8 cellular contexts compared by ENCODE assay signal in the genomic region with DNA sequence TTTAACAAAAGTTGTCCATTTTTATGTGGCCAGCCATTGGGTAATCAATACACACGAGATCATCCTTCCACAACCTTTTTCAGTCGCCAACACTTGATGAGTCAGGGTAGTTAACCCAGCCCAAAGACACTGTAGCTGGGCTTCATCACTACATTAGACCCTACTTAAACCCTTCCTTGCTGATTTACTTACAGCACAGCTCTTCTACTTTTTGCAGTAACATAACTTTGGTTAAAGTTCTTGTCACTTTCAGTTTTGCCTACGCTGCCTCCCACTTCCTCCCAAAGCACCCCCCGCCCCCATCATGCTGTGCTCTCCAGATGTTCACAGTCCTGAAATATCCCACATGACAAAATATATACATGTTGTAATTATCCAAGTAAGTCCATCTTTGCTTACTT.
DNase-seq lines count a peak whose midpoint lies in the region; ATAC-seq and TF ChIP-seq lines count a peak whose summit lies in the region.

No MANE protein-coding gene starts in this region.

- H3K4me1 Mint-ChIP-seq in activated CD4-positive, alpha-beta T cell treated with anti-CD3 and anti-CD28 coated beads for 36 hours: peaks cover 10% of the 10 kb centered on the region
- peaks cover 17% of the 10 kb centered on the region for H3K4me1 Mint-ChIP-seq in activated CD8-positive, alpha-beta T cell treated with anti-CD3 and anti-CD28 coated beads, Interleukin-2, amount 10 ng/mL, durations not matched to agents 7 days and 5 days (ENCODE audit: low read depth)

- POLR2A ChIA-PET in activated CD4-positive, alpha-beta T cell treated with anti-CD3 and anti-CD28 coated beads for 36 hours (lab: Charles Lee): no interaction called here
- POLR2A ChIA-PET in activated CD8-positive, alpha-beta T cell treated with anti-CD3 and anti-CD28 coated beads, Interleukin-2, amount 10 ng/mL, durations not matched to agents 7 days and 5 days (lab: Charles Lee): interaction anchor here (0.6 kb wide), 1 partner anchor 43 kb away, joined by 3 read pairs; no protein-coding TSS in a partner anchor

- peaks cover 3% of the 10 kb centered on the region for H3K27me3 Mint-ChIP-seq in activated CD4-positive, alpha-beta T cell treated with anti-CD3 and anti-CD28 coated beads for 36 hours
- peaks cover 16% of the 10 kb centered on the region for H3K27me3 Mint-ChIP-seq in activated CD8-positive, alpha-beta T cell treated with anti-CD3 and anti-CD28 coated beads, Interleukin-2, amount 10 ng/mL, durations not matched to agents 7 days and 5 days (ENCODE audit: low read depth)

- H3K4me3 Mint-ChIP-seq in activated CD4-positive, alpha-beta T cell treated with anti-CD3 and anti-CD28 coated beads for 36 hours: no peak overlapping the region
- peak overlapping the region; percentile 6 for H3K4me3 Mint-ChIP-seq in activated CD8-positive, alpha-beta T cell treated with anti-CD3 and anti-CD28 coated beads, Interleukin-2, amount 10 ng/mL, durations not matched to agents 7 days and 5 days

- DNase-seq in activated CD4-positive, alpha-beta T cell treated with anti-CD3 and anti-CD28 coated beads for 36 hours: peak; percentile 14
- no peak for DNase-seq in activated CD4-positive, alpha-beta T cell treated with anti-CD3 and anti-CD28 coated beads for 1 hour
- DNase-seq in activated CD8-positive, alpha-beta T cell treated with anti-CD3 and anti-CD28 coated beads, Interleukin-2, amount 10 ng/mL, durations not matched to agents 7 days and 5 days: peak; percentile 50
- DNase-seq in sciatic nerve (ENCODE audit: low spot score) (no peak), NCI-H1694 (lab: John Stamatoyannopoulos, UW) (no peak)
- DNase-seq in activated CD4-positive, alpha-beta T cell treated with anti-CD3 and anti-CD28 coated beads, Interleukin-2, amount 50 U/mL, for 1 hour: no peak

- no peak for TF ChIP-seq POLR2A in GM18505 (IDR thresholded peaks at IDR 0.05; ENCODE audit: borderline replicate concordance, extremely low read depth, insufficient read depth, insufficient read length)

- intact Hi-C loops in activated CD4-positive, alpha-beta T cell treated with anti-CD3 and anti-CD28 coated beads for 36 hours (cut with DNase I, micrococcal nuclease): no loop called here
- intact Hi-C loops in sciatic nerve (cut with DNase I): no loop called here

- H3K9me3 Mint-ChIP-seq in activated CD4-positive, alpha-beta T cell treated with anti-CD3 and anti-CD28 coated beads for 36 hours (ENCODE audit: low read depth): no peaks in the 10 kb centered on the region
- no peaks in the 10 kb centered on the region for H3K9me3 Mint-ChIP-seq in activated CD8-positive, alpha-beta T cell treated with anti-CD3 and anti-CD28 coated beads, Interleukin-2, amount 10 ng/mL, durations not matched to agents 7 days and 5 days (ENCODE audit: insufficient read depth)

- H3K27ac Mint-ChIP-seq in activated CD4-positive, alpha-beta T cell treated with anti-CD3 and anti-CD28 coated beads for 36 hours: peak overlapping the region; percentile 32
- H3K27ac Mint-ChIP-seq in activated CD8-positive, alpha-beta T cell treated with anti-CD3 and anti-CD28 coated beads, Interleukin-2, amount 10 ng/mL, durations not matched to agents 7 days and 5 days: peak overlapping the region; percentile 74

- CTCF ChIA-PET in activated CD4-positive, alpha-beta T cell treated with anti-CD3 and anti-CD28 coated beads for 36 hours (lab: Charles Lee): interaction anchor here (0.8 to 0.9 kb wide), 2 partner anchors 49 to 271 kb away, joined by 3 to 4 read pairs; no protein-coding TSS in a partner anchor
- CTCF ChIA-PET in activated CD8-positive, alpha-beta T cell treated with anti-CD3 and anti-CD28 coated beads, Interleukin-2, amount 10 ng/mL, durations not matched to agents 7 days and 5 days (lab: Charles Lee): interaction anchor here (2.9 kb wide), 1 partner anchor 50 kb away, joined by 10 read pairs; no protein-coding TSS in a partner anchor

- H3K36me3 Mint-ChIP-seq in activated CD4-positive, alpha-beta T cell treated with anti-CD3 and anti-CD28 coated beads for 36 hours (ENCODE audit: low read depth): no peaks in the 10 kb centered on the region
- no peaks in the 10 kb centered on the region for H3K36me3 Mint-ChIP-seq in activated CD8-positive, alpha-beta T cell treated with anti-CD3 and anti-CD28 coated beads, Interleukin-2, amount 10 ng/mL, durations not matched to agents 7 days and 5 days (ENCODE audit: low read depth)

- ATAC-seq in activated CD4-positive, alpha-beta T cell treated with anti-CD3 and anti-CD28 coated beads for 36 hours: peak; percentile 55
- ATAC-seq in HG02981 (IDR thresholded peaks at IDR 0.05; ENCODE audit: unreplicated experiment) (peak; percentile 65), sciatic nerve (peak; percentile 50), GM18505 (IDR thresholded peaks at IDR 0.05; ENCODE audit: unreplicated experiment) (no peak)
- ATAC-seq in activated CD8-positive, alpha-beta T cell treated with anti-CD3 and anti-CD28 coated beads, Interleukin-2, amount 10 ng/mL, durations not matched to agents 7 days and 5 days: peak; percentile 44

Comparison
In these comparisons a context has a peak if more than half of its experiments do, and no peak if none do; other contexts are left out.
1. DNase-seq: peak in activated CD4-positive, alpha-beta T cell treated with anti-CD3 and anti-CD28 coated beads for 36 hours (single experiment) and activated CD8-positive, alpha-beta T cell treated with anti-CD3 and anti-CD28 coated beads, Interleukin-2, amount 10 ng/mL, durations not matched to agents 7 days and 5 days (single experiment); none in activated CD4-positive, alpha-beta T cell treated with anti-CD3 and anti-CD28 coated beads for 1 hour (single experiment), sciatic nerve (single experiment), NCI-H1694 (single experiment) and activated CD4-positive, alpha-beta T cell treated with anti-CD3 and anti-CD28 coated beads, Interleukin-2, amount 50 U/mL, for 1 hour (single experiment).